Comparison of ENCODE assay signal across 12 cellular contexts in the genomic region with DNA sequence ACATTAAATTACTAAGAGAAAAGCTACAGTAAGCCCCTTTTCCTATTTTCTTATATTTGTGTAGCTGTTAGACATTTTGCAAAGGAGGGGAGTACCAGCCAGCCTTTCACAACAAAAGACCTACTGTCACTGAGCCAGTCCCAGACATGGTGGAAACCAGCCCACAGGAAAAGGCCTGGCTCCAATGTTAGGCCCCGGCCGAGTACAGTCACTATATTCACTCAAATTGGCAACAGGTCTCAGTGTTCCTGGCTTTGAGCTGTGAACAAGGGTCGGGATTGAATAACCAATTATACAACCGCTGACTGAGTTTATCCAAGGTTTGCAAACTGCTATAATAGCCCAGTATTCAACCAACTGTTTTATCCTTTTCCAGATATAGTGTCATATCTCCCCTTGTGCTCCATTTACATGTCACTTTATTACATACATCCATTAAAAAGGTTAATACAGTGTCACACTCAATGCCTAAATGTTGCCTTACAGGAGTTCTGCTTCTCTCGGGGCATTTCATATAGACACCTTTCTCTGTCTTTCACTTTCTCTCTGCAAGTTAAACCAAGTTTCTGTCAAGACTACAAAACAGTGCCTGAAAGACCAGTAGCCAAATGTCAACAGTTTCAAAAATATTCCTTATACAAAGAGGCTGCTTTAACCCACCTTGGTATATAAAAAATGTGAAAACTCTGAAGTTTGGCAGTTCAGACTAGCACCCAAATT.
DNase-seq lines count a peak whose midpoint lies in the region; ATAC-seq, FAIRE-seq and TF ChIP-seq lines count a peak whose summit lies in the region.
"Had no signal": no experiment of that assay in that cellular context is flagged by ENCODE, and none has a peak within 500 bp of the region (broad histone marks: within the 10 kb centered on the region; RNA-seq: fewer than 3 reads in every experiment).

No MANE protein-coding gene starts in this region.

- no peaks in the 10 kb centered on the region for H4K20me1 ChIP-seq in GM12878 (ENCODE audit: control insufficient read depth, insufficient read depth)
- H4K20me1 ChIP-seq: BLaER1 treated with 17β-estradiol and CSF1 and Interleukin-3, amounts not matched to agents 10 nM and 100 nM had no signal

- H3K9me3 ChIP-seq in GM12878 (replicated peaks; ENCODE audit: control insufficient read depth, insufficient read depth, low read length): no peaks in the 10 kb centered on the region
- H3K9me3 ChIP-seq: BLaER1 treated with 17β-estradiol and CSF1 and Interleukin-3, amounts not matched to agents 10 nM and 100 nM had no signal

- intact Hi-C loops in GM12878 (cut with micrococcal nuclease; ENCODE audit: unreplicated experiment): no loop called here

- no TSS peak for BruUV-seq in GM12878 (replicated peaks; lab: Mats Ljungman, UMichigan)

- ATAC-seq in GM12878: peak; percentile 72
- no peak for ATAC-seq in GM21619 (IDR thresholded peaks at IDR 0.05; ENCODE audit: unreplicated experiment)

- no peaks in the 10 kb centered on the region for H3K27me3 ChIP-seq in GM12878 (replicated peaks in 1 of 2; ENCODE audit: control insufficient read depth in 2 of 2, insufficient read depth in 2 of 2, low read length in 1 of 2)
- H3K27me3 ChIP-seq: BLaER1 treated with 17β-estradiol and CSF1 and Interleukin-3, amounts not matched to agents 10 nM and 100 nM had no signal

- SMC1A ChIA-PET in GM12878 (lab: Charles Lee; ENCODE audit: uncharacterized antibody, unreplicated experiment): interaction anchor here (1.4 kb wide), 1 partner anchor 47 kb away, joined by 3 read pairs; no protein-coding TSS in a partner anchor

- no peaks in the 10 kb centered on the region for H3K36me3 ChIP-seq in GM12878 (ENCODE audit: control insufficient read depth in 2 of 2, insufficient read depth in 2 of 2, low read length in 1 of 2)
- H3K36me3 ChIP-seq: BLaER1 treated with 17β-estradiol and CSF1 and Interleukin-3, amounts not matched to agents 10 nM and 100 nM had no signal

- in situ Hi-C loops in GM12878 (cut with MboI): no loop called here

- TF ChIP-seq POLR2A in GM12878 (IDR thresholded peaks at IDR 0.05; ENCODE audit: low read depth, low read length): no peak

- no peak for TF ChIP-seq EP300 in GM12878 (IDR thresholded peaks at IDR 0.05; ENCODE audit: borderline replicate concordance in 1 of 2, control insufficient read depth in 1 of 2, low read depth in 2 of 2, low read length in 2 of 2)

- H3K4me3 ChIP-seq in GM12878: no peak overlapping the region
- H3K4me3 ChIP-seq: BLaER1 treated with 17β-estradiol and CSF1 and Interleukin-3, amounts not matched to agents 10 nM and 100 nM had no signal

- CTCF ChIA-PET in GM12878 (lab: Yijun Ruan, JAX): interaction anchor here (0.7 to 1.3 kb wide), 2 partner anchors 13 to 253 kb away, joined by 3 read pairs; no protein-coding TSS in a partner anchor

- POLR2A ChIA-PET in GM12878 (lab: Charles Lee): interaction anchor here (0.6 kb wide), 1 partner anchor 33 kb away, joined by 7 read pairs; no protein-coding TSS in a partner anchor

- no peak overlapping the region for H3K9ac ChIP-seq in GM12878 (ENCODE audit: control insufficient read depth, insufficient read depth, low read length)
- H3K9ac ChIP-seq: BLaER1 treated with 17β-estradiol and CSF1 and Interleukin-3, amounts not matched to agents 10 nM and 100 nM had no signal

- H3K79me2 ChIP-seq in GM12878 (ENCODE audit: control insufficient read depth, insufficient read depth, low read length): no peaks in the 10 kb centered on the region

- TF ChIP-seq CTCF in GM12878 (IDR thresholded peaks at IDR 0.05 in 2 of 3, conservative IDR thresholded peaks at IDR 0.05 in 1 of 3; ENCODE audit: control insufficient read depth in 2 of 3, extremely low read depth in 1 of 3, insufficient read depth in 1 of 3, low read depth in 3 of 3, low read length in 3 of 3): no peak

- H3K4me2 ChIP-seq in GM12878 (ENCODE audit: control insufficient read depth, insufficient read depth): no peak overlapping the region
- H3K4me2 ChIP-seq: BLaER1 treated with 17β-estradiol and CSF1 and Interleukin-3, amounts not matched to agents 10 nM and 100 nM had no signal

- peak; percentile 49 for FAIRE-seq in GM12878 (lab: Jason Lieb, UNC)

- 55% methylated on average over 5 of the region's 5 CpGs for WGBS in GM12878 (ENCODE audit: insufficient coverage, insufficient replicate concordance, low lambda C conversion rate, missing lambda C conversion rate)

- RAD21 ChIA-PET in GM12878 (lab: Charles Lee; ENCODE audit: unreplicated experiment): no interaction called here

- no peak overlapping the region for H2AFZ ChIP-seq in GM12878 (ENCODE audit: control insufficient read depth, low read depth, low read length)

- no peaks in the 10 kb centered on the region for H3K4me1 ChIP-seq in GM12878 (ENCODE audit: control insufficient read depth, insufficient read depth, low read length)
- H3K4me1 ChIP-seq: BLaER1 treated with 17β-estradiol and CSF1 and Interleukin-3, amounts not matched to agents 10 nM and 100 nM had no signal

- DNase-seq in HT1080 (ENCODE audit: low read depth) (peak; percentile 15), GM12878 (ENCODE audit: low read depth, low spot score) (no peak), hypothalamus (lab: John Stamatoyannopoulos, UW) (peak in 44 of 51 donors; percentile 2 to 92 (median 74)), putamen (ENCODE audit: low spot score) (peak; percentile 93), NOMO-1 treated with DMSO at 0.1 percent for 48 hours (lab: John Stamatoyannopoulos, UW; ENCODE audit: unreplicated experiment) (no peak), NCI-H187 treated with DMSO at 0.1 percent for 48 hours (lab: John Stamatoyannopoulos, UW) (no peak)
- DNase-seq in activated CD4-positive, alpha-beta T cell treated with anti-CD3 and anti-CD28 coated beads for 48 hours: no peak
- DNase-seq: activated CD4-positive, alpha-beta memory T cell treated with anti-CD3 and anti-CD28 coated beads for 36 hours; activated naive CD4-positive, alpha-beta T cell treated with anti-CD3 and anti-CD28 coated beads for 36 hours; glutamatergic neuron had no signal

- no peak overlapping the region for H3K27ac ChIP-seq in GM12878 (ENCODE audit: control insufficient read depth, insufficient read depth)
- H3K27ac ChIP-seq: BLaER1 treated with 17β-estradiol and CSF1 and Interleukin-3, amounts not matched to agents 10 nM and 100 nM had no signal

- TF ChIP-seq RAD21 in GM12878 (IDR thresholded peaks at IDR 0.05; ENCODE audit: insufficient read depth, low read depth, low read length): no peak

TF ChIP-seq in GM12878, 131 proteins besides CTCF, POLR2A, EP300 and RAD21 (continues in another document):
- TF ChIP-seq, protein P1, sequence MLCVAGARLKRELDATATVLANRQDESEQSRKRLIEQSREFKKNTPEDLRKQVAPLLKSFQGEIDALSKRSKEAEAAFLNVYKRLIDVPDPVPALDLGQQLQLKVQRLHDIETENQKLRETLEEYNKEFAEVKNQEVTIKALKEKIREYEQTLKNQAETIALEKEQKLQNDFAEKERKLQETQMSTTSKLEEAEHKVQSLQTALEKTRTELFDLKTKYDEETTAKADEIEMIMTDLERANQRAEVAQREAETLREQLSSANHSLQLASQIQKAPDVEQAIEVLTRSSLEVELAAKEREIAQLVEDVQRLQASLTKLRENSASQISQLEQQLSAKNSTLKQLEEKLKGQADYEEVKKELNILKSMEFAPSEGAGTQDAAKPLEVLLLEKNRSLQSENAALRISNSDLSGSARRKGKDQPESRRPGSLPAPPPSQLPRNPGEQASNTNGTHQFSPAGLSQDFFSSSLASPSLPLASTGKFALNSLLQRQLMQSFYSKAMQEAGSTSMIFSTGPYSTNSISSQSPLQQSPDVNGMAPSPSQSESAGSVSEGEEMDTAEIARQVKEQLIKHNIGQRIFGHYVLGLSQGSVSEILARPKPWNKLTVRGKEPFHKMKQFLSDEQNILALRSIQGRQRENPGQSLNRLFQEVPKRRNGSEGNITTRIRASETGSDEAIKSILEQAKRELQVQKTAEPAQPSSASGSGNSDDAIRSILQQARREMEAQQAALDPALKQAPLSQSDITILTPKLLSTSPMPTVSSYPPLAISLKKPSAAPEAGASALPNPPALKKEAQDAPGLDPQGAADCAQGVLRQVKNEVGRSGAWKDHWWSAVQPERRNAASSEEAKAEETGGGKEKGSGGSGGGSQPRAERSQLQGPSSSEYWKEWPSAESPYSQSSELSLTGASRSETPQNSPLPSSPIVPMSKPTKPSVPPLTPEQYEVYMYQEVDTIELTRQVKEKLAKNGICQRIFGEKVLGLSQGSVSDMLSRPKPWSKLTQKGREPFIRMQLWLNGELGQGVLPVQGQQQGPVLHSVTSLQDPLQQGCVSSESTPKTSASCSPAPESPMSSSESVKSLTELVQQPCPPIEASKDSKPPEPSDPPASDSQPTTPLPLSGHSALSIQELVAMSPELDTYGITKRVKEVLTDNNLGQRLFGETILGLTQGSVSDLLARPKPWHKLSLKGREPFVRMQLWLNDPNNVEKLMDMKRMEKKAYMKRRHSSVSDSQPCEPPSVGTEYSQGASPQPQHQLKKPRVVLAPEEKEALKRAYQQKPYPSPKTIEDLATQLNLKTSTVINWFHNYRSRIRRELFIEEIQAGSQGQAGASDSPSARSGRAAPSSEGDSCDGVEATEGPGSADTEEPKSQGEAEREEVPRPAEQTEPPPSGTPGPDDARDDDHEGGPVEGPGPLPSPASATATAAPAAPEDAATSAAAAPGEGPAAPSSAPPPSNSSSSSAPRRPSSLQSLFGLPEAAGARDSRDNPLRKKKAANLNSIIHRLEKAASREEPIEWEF (IDR thresholded peaks at IDR 0.05; ENCODE audit: insufficient replicate concordance, low read depth, low read length): no peak
- no peak for TF ChIP-seq BHLHE40 (IDR thresholded peaks at IDR 0.05; ENCODE audit: borderline replicate concordance in 1 of 2, low read depth in 2 of 2, low read length in 1 of 2)

Comparison
In these comparisons a context has a peak if more than half of its experiments do, and no peak if none do; other contexts are left out.
1. DNase-seq: peak in HT1080 (single experiment), hypothalamus (44 of 51) and putamen (single experiment); none in GM12878 (single experiment), activated CD4-positive, alpha-beta T cell treated with anti-CD3 and anti-CD28 coated beads for 48 hours (single experiment), NOMO-1 treated with DMSO at 0.1 percent for 48 hours (single experiment) and NCI-H187 treated with DMSO at 0.1 percent for 48 hours (single experiment).